27 cellular contexts compared by ENCODE assay signal in genomic region chr12:51200806-51201205, GRCh38. TPM values are rescaled to one million over a fixed set of nuclear protein-coding genes. Genes with fewer than 3 reads are reported as not detected.
DNase-seq lines count a peak whose midpoint lies in the region; ATAC-seq, FAIRE-seq and TF ChIP-seq lines count a peak whose summit lies in the region.
"Had no signal": no experiment of that assay in that cellular context is flagged by ENCODE, and none has a peak within 500 bp of the region (broad histone marks: within the 10 kb centered on the region; RNA-seq: fewer than 3 reads in every experiment).

No MANE protein-coding gene starts in this region.

- peaks cover 25% of the 10 kb centered on the region for H3K4me1 Mint-ChIP-seq in activated naive CD4-positive, alpha-beta T cell treated with anti-CD3 and anti-CD28 coated beads, Interleukin-2, amount 50 U/mL, for 24 hours
- peaks cover 0 to 36% (median 13%) of the 10 kb centered on the region in 7 donors for H3K4me1 Mint-ChIP-seq in naive thymus-derived CD4-positive, alpha-beta T cell

- in situ Hi-C loops in K562 (cut with MboI), result no loop called here

- H3K27me3 ChIP-seq in MG63 (no peaks in the 10 kb centered on the region), K562 (ENCODE audit: control insufficient read depth in 2 of 2, insufficient read depth in 2 of 2, low read length in 2 of 2) (no peaks in the 10 kb centered on the region), MM.1S (replicated peaks; ENCODE audit: insufficient read depth, low read length) (no peaks in the 10 kb centered on the region)
- no peaks in the 10 kb centered on the region for H3K27me3 ChIP-seq in naive thymus-derived CD4-positive, alpha-beta T cell (ENCODE audit: control insufficient read depth in 2 of 2, insufficient read depth in 2 of 2, low read length in 2 of 2)
- H3K27me3 ChIP-seq: BLaER1 treated with 17β-estradiol and CSF1 and Interleukin-3, amounts not matched to agents 10 nM and 100 nM had no signal

- POLR2A ChIA-PET in K562 (lab: Yijun Ruan, JAX), result interaction anchor here (0.6 to 1.2 kb wide), 2 partner anchors 10 to 16 kb away, joined by 5 to 6 read pairs; no protein-coding TSS in a partner anchor
- POLR2A ChIA-PET in naive thymus-derived CD4-positive, alpha-beta T cell (lab: Charles Lee), result interaction anchor here (1.3 kb wide), 1 partner anchor 16 kb away, joined by 4 read pairs; the partner anchor contains the start of gene POU6F1

- WGBS in K562 (ENCODE audit: insufficient coverage, low coverage, missing lambda C conversion rate), result 28% methylated on average over 9 of the region's 9 CpGs

- H3K9me2 ChIP-seq in MM.1S (replicated peaks; ENCODE audit: insufficient read depth, low read length), result no peaks in the 10 kb centered on the region

- TF ChIP-seq EP300 in K562 (IDR thresholded peaks at IDR 0.05; ENCODE audit: low read length), result no peak

- H3K4me3 ChIP-seq in MG63 (no peak overlapping the region), K562 (no peak overlapping the region), MM.1S (ENCODE audit: low read length) (no peak overlapping the region)
- no peak overlapping the region for H3K4me3 ChIP-seq in naive thymus-derived CD4-positive, alpha-beta T cell (ENCODE audit: low read length)
- H3K4me3 ChIP-seq: BLaER1 treated with 17β-estradiol and CSF1 and Interleukin-3, amounts not matched to agents 10 nM and 100 nM; PC-9; SK-N-MC had no signal

- H2AFZ ChIP-seq in K562 (ENCODE audit: low read depth, low read length) (no peak overlapping the region), MM.1S (ENCODE audit: low read length) (no peak overlapping the region)
- H2AFZ ChIP-seq: PC-9 had no signal

- H3K9me3 ChIP-seq in MG63 (no peaks in the 10 kb centered on the region), K562 (replicated peaks; ENCODE audit: control insufficient read depth, insufficient read depth, low read depth, low read length) (no peaks in the 10 kb centered on the region), MM.1S (replicated peaks; ENCODE audit: insufficient read depth, low read length) (no peaks in the 10 kb centered on the region)
- H3K9me3 ChIP-seq in naive thymus-derived CD4-positive, alpha-beta T cell (ENCODE audit: control insufficient read depth in 2 of 3, low read length in 3 of 3), result no peaks in the 10 kb centered on the region
- H3K9me3 ChIP-seq: BLaER1 treated with 17β-estradiol and CSF1 and Interleukin-3, amounts not matched to agents 10 nM and 100 nM had no signal

- H3K27ac ChIP-seq in K562 (ENCODE audit: extremely low read depth, low read depth, low read length), result no peak overlapping the region
- H3K27ac ChIP-seq in naive thymus-derived CD4-positive, alpha-beta T cell (ENCODE audit: low read depth, low read length), result no peak overlapping the region
- H3K27ac ChIP-seq in MM.1S (ENCODE audit: low read length), result no peak overlapping the region
- H3K27ac ChIP-seq: BLaER1 treated with 17β-estradiol and CSF1 and Interleukin-3, amounts not matched to agents 10 nM and 100 nM; PC-9; RWPE1; SK-N-MC had no signal

- DNase-seq in activated naive CD4-positive, alpha-beta T cell treated with Interleukin-2 at 50 U/mL for 16 hours, result no peak
- DNase-seq in MG63, result peak; percentile 53
- no peak for DNase-seq in K562 (ENCODE audit: extremely low read depth in 1 of 4, low spot score in 3 of 4)
- DNase-seq in naive thymus-derived CD4-positive, alpha-beta T cell, result no peak
- DNase-seq in sciatic nerve (ENCODE audit: low spot score), result no peak
- no peak for DNase-seq in MM.1S
- DNase-seq in DMS153 treated with DMSO at 0.1 percent for 48 hours (lab: John Stamatoyannopoulos, UW; ENCODE audit: unreplicated experiment), result no peak
- DNase-seq: 8988T; Calu3; CD8-positive, alpha-beta memory T cell; DMS53; GDM1; KBM-7; NCI-H1092 treated with DMSO at 0.1 percent for 48 hours; NCI-H1436 treated with DMSO at 0.1 percent for 48 hours; NCI-H1930; NCI-H226; NCI-H510A treated with DMSO at 0.1 percent for 48 hours; NCI-H748 treated with DMSO at 0.1 percent for 48 hours; PC-9; SHP77 treated with DMSO at 0.1 percent for 48 hours had no signal

- no TSS peak for BruUV-seq in K562 (replicated peaks; lab: Mats Ljungman, UMichigan)

- TF ChIP-seq CTCF in K562 (IDR thresholded peaks at IDR 0.05 in 2 of 3, conservative IDR thresholded peaks at IDR 0.05 in 1 of 3; ENCODE audit: insufficient read depth in 2 of 3, low read depth in 1 of 3, low read length in 3 of 3) (no peak), MM.1S (IDR thresholded peaks at IDR 0.05; ENCODE audit: low read length) (no peak)

- H3F3A ChIP-seq in MM.1S (ENCODE audit: insufficient read depth, low read length), result no peaks in the 10 kb centered on the region

- H3K27me3 Mint-ChIP-seq in activated naive CD4-positive, alpha-beta T cell treated with anti-CD3 and anti-CD28 coated beads, Interleukin-2, amount 50 U/mL, for 24 hours, result no peaks in the 10 kb centered on the region
- H3K27me3 Mint-ChIP-seq in naive thymus-derived CD4-positive, alpha-beta T cell, result no peaks in the 10 kb centered on the region
- H3K27me3 Mint-ChIP-seq: CD8-positive, alpha-beta memory T cell had no signal

- intact Hi-C loops in K562 (cut with micrococcal nuclease), result no loop called here
- intact Hi-C loops in naive thymus-derived CD4-positive, alpha-beta T cell (cut with micrococcal nuclease), result loop anchor here in 1 of 2 donors (5.0 kb wide), 1 partner anchor 36 kb away; the partner anchor contains the start of gene DAZAP2
- intact Hi-C loops in sciatic nerve (cut with DNase I), result no loop called here

- no peaks in the 10 kb centered on the region for H3K36me3 ChIP-seq in MG63
- H3K36me3 ChIP-seq in K562 (ENCODE audit: control insufficient read depth, insufficient read depth, low read length), result no peaks in the 10 kb centered on the region
- H3K36me3 ChIP-seq in naive thymus-derived CD4-positive, alpha-beta T cell (ENCODE audit: control insufficient read depth in 2 of 3, insufficient read depth in 3 of 3, low read length in 3 of 3), result peaks cover 0 to 21% (median 3%) of the 10 kb centered on the region in 3 experiments
- no peaks in the 10 kb centered on the region for H3K36me3 ChIP-seq in MM.1S (replicated peaks; ENCODE audit: insufficient read depth, low read length)
- H3K36me3 ChIP-seq: BLaER1 treated with 17β-estradiol and CSF1 and Interleukin-3, amounts not matched to agents 10 nM and 100 nM had no signal

- H3K4me1 ChIP-seq in K562 (replicated peaks in 1 of 2; ENCODE audit: control insufficient read depth in 2 of 2, insufficient read depth in 2 of 2, low read length in 2 of 2) (peaks cover 0 to 17% of the 10 kb centered on the region in 2 experiments; a peak in 3 of 5 replicates), MM.1S (ENCODE audit: low read length) (no peaks in the 10 kb centered on the region)
- H3K4me1 ChIP-seq in naive thymus-derived CD4-positive, alpha-beta T cell (ENCODE audit: control insufficient read depth in 2 of 2, insufficient read depth in 2 of 2, low read length in 2 of 2), result peaks cover 0 to 12% of the 10 kb centered on the region in 2 donors

- CTCF ChIA-PET in K562 (lab: Yijun Ruan, JAX; ENCODE audit: low intra/inter-chr PET ratio), result no interaction called here
- CTCF ChIA-PET in naive thymus-derived CD4-positive, alpha-beta T cell (lab: Charles Lee), result no interaction called here

- no peaks in the 10 kb centered on the region for H3K9me3 Mint-ChIP-seq in activated naive CD4-positive, alpha-beta T cell treated with anti-CD3 and anti-CD28 coated beads, Interleukin-2, amount 50 U/mL, for 24 hours
- no peaks in the 10 kb centered on the region for H3K9me3 Mint-ChIP-seq in naive thymus-derived CD4-positive, alpha-beta T cell
- H3K9me3 Mint-ChIP-seq: CD8-positive, alpha-beta memory T cell had no signal

- H3K27ac Mint-ChIP-seq in activated naive CD4-positive, alpha-beta T cell treated with anti-CD3 and anti-CD28 coated beads, Interleukin-2, amount 50 U/mL, for 24 hours, result peak overlapping the region; percentile 60
- peak overlapping the region in 7 of 9 donors; percentile 23 to 81 (median 57) for H3K27ac Mint-ChIP-seq in naive thymus-derived CD4-positive, alpha-beta T cell

- H3K9ac ChIP-seq in K562 (ENCODE audit: insufficient read depth in 1 of 2, low read depth in 2 of 2, low read length in 2 of 2) (no peak overlapping the region), MM.1S (ENCODE audit: low read length) (no peak overlapping the region)
- H3K9ac ChIP-seq: BLaER1 treated with 17β-estradiol and CSF1 and Interleukin-3, amounts not matched to agents 10 nM and 100 nM had no signal

- ATAC-seq in K562 (0 out of 3 replicates have a peak, but pooled peaks have one; percentile 15), sciatic nerve (no peak)
- no peak for ATAC-seq in naive thymus-derived CD4-positive, alpha-beta T cell

- H3K79me2 ChIP-seq in K562 (ENCODE audit: control insufficient read depth, insufficient read depth, low read length) (no peaks in the 10 kb centered on the region), MM.1S (ENCODE audit: low read length) (no peaks in the 10 kb centered on the region)

- no peak overlapping the region for H3K4me3 Mint-ChIP-seq in activated naive CD4-positive, alpha-beta T cell treated with anti-CD3 and anti-CD28 coated beads, Interleukin-2, amount 50 U/mL, for 24 hours
- no peak overlapping the region for H3K4me3 Mint-ChIP-seq in naive thymus-derived CD4-positive, alpha-beta T cell
- H3K4me3 Mint-ChIP-seq: CD8-positive, alpha-beta memory T cell had no signal

- no peak for TF ChIP-seq POLR2A in K562 (conservative IDR thresholded peaks at IDR 0.05)

- no peaks in the 10 kb centered on the region for H3K9me1 ChIP-seq in K562 (ENCODE audit: control insufficient read depth, insufficient read depth, low read length)

- no peak for TF ChIP-seq RAD21 in K562 (CRISPR knock-in tag; conservative IDR thresholded peaks at IDR 0.05 in 1 of 2, IDR thresholded peaks at IDR 0.05 in 1 of 2)

- no peaks in the 10 kb centered on the region for H4K20me1 ChIP-seq in K562 (replicated peaks; ENCODE audit: control insufficient read depth, insufficient read depth, low read length)
- H4K20me1 ChIP-seq in MM.1S (ENCODE audit: insufficient read depth, low read length), result no peaks in the 10 kb centered on the region

- FAIRE-seq in K562 (lab: Jason Lieb, UNC), result peak; percentile 40
- FAIRE-seq: GM19239, H1 had no signal

- H3K36me3 Mint-ChIP-seq in activated naive CD4-positive, alpha-beta T cell treated with anti-CD3 and anti-CD28 coated beads, Interleukin-2, amount 50 U/mL, for 24 hours, result peaks cover 4% of the 10 kb centered on the region
- H3K36me3 Mint-ChIP-seq in naive thymus-derived CD4-positive, alpha-beta T cell, result peaks cover 0 to 15% (median 0%) of the 10 kb centered on the region in 5 donors

- no peak overlapping the region for H3K4me2 ChIP-seq in K562 (ENCODE audit: insufficient read depth, low read length)
- H3K4me2 ChIP-seq in MM.1S (ENCODE audit: low read depth, low read length), result no peak overlapping the region
- H3K4me2 ChIP-seq: BLaER1 treated with 17β-estradiol and CSF1 and Interleukin-3, amounts not matched to agents 10 nM and 100 nM; PC-9 had no signal

RNA-seq across cellular contexts. Expression of gene POU6F1, which starts 17.1 kb away (rescaled TPM):
- total RNA-seq in MG63 (2014; rRNA removed; shearing (Covaris generic); ENCODE audit: low replicate concordance), result 0.74 and 2.7 TPM in 2 replicates
- 8.6 and 29.6 TPM in 2 replicates for total RNA-seq in K562 (2011; cell fraction: chromatin; rRNA removed; ENCODE audit: low replicate concordance)
- 5.3 and 7.0 TPM in 2 replicates for total RNA-seq in K562 (2011; cell fraction: nucleolus; rRNA removed)
- total RNA-seq in K562 (2011; cell fraction: nucleoplasm; rRNA removed), result 13.7 and 24.2 TPM in 2 replicates
- 0.36 and 1.3 TPM in 2 replicates for total RNA-seq in K562 (2014; rRNA removed)
- 1.4 and 2.0 TPM in 2 replicates for total RNA-seq in K562 (2014; rRNA removed; fragmentation: Illumina TruSeq; extraction: Trizol)
- total RNA-seq in K562 (2015; rRNA removed; fragmentation: Illumina TruSeq; extraction: Trizol), result 0.98 and 1.1 TPM in 2 replicates
- total RNA-seq in K562 (2021), result 3.3 and 4.0 TPM in 2 replicates
- 3.0 and 3.4 TPM in 2 replicates for polyA plus RNA-seq in K562 (2011; rRNA removed)
- polyA plus RNA-seq in K562 (2011; cell fraction: cytosol; rRNA removed), result 1.2 and 1.3 TPM in 2 replicates
- 7.9 and 10.0 TPM in 2 replicates for polyA plus RNA-seq in K562 (2011; cell fraction: nucleus; rRNA removed)
- 0.89 and 5.9 TPM in 2 replicates for polyA plus RNA-seq in K562 (2012)
- polyA plus RNA-seq in K562 (2014; fragmentation: Illumina TruSeq; extraction: Trizol), result 1.1 and 1.4 TPM in 2 replicates
- polyA plus RNA-seq in K562 (2014; fragmentation: Nextera tagmentation; extraction: Ambion mirVana), result under 1 TPM; 0.14 to 0.25 TPM
- polyA plus RNA-seq in K562 (2014; rRNA removed), result 0.78 and 1.4 TPM in 2 replicates
- 1.5 and 1.6 TPM in 2 replicates for polyA minus RNA-seq in K562 (2011; rRNA and poly(A)+ RNA removed)
- polyA minus RNA-seq in K562 (2011; cell fraction: cytosol; rRNA and poly(A)+ RNA removed), result 2.1 and 2.3 TPM in 2 replicates
- 2.3 and 3.6 TPM in 2 replicates for polyA minus RNA-seq in K562 (2011; cell fraction: nucleus; rRNA and poly(A)+ RNA removed)
- total RNA-seq in naive thymus-derived CD4-positive, alpha-beta T cell, result 10 to 100 TPM in 4 of 5 experiments, 1 to 10 TPM in 1; 5.1 to 85.5 (median 33.5) TPM
- polyA plus RNA-seq in naive thymus-derived CD4-positive, alpha-beta T cell, result 1 to 10 TPM; 1.8 to 4.7 TPM
- total RNA-seq in sciatic nerve, result 40.7 TPM

RNA-seq across cellular contexts. Expression of gene TFCP2, which starts 27.9 kb away (rescaled TPM):
- 13.0 and 14.7 TPM in 2 replicates for total RNA-seq in MG63 (2014; rRNA removed; shearing (Covaris generic); ENCODE audit: low replicate concordance)
- 20.7 and 41.6 TPM in 2 replicates for total RNA-seq in K562 (2011; cell fraction: chromatin; rRNA removed; ENCODE audit: low replicate concordance)
- total RNA-seq in K562 (2011; cell fraction: nucleolus; rRNA removed), result 12.0 and 14.1 TPM in 2 replicates
- total RNA-seq in K562 (2011; cell fraction: nucleoplasm; rRNA removed), result 23.2 and 35.4 TPM in 2 replicates
- total RNA-seq in K562 (2014; rRNA removed) (17.2 and 18.1 TPM in 2 replicates), K562 (2014; rRNA removed; fragmentation: Illumina TruSeq; extraction: Trizol) (17.4 and 21.1 TPM in 2 replicates), K562 (2015; rRNA removed; fragmentation: Illumina TruSeq; extraction: Trizol) (17.2 and 19.3 TPM in 2 replicates), K562 (2021) (26.9 and 29.0 TPM in 2 replicates), sciatic nerve (32.2 TPM)
- polyA plus RNA-seq in K562 (2011; rRNA removed) (25.4 and 34.4 TPM in 2 replicates), K562 (2014; fragmentation: Illumina TruSeq; extraction: Trizol) (35.2 and 38.9 TPM in 2 replicates), K562 (2014; fragmentation: Nextera tagmentation; extraction: Ambion mirVana) (10 to 100 TPM in 1 of 2 experiments, 1 to 10 TPM in 1; 8.0 to 17.8 TPM), K562 (2014; rRNA removed) (24.2 and 27.5 TPM in 2 replicates)
- 11.5 and 16.8 TPM in 2 replicates for polyA plus RNA-seq in K562 (2011; cell fraction: cytosol; rRNA removed)
- polyA plus RNA-seq in K562 (2011; cell fraction: nucleus; rRNA removed), result 12.3 and 14.5 TPM in 2 replicates
- 22.6 and 28.0 TPM in 2 replicates for polyA plus RNA-seq in K562 (2012)
- 26.0 and 28.2 TPM in 2 replicates for polyA minus RNA-seq in K562 (2011; rRNA and poly(A)+ RNA removed)
- polyA minus RNA-seq in K562 (2011; cell fraction: cytosol; rRNA and poly(A)+ RNA removed), result 10.6 and 11.7 TPM in 2 replicates
- 4.8 and 7.7 TPM in 2 replicates for polyA minus RNA-seq in K562 (2011; cell fraction: nucleus; rRNA and poly(A)+ RNA removed)
- total RNA-seq in naive thymus-derived CD4-positive, alpha-beta T cell, result 10 to 100 TPM; 23.4 to 42.3 (median 36.6) TPM
- 10 to 100 TPM; 10.8 to 16.6 TPM for polyA plus RNA-seq in naive thymus-derived CD4-positive, alpha-beta T cell

RNA-seq across cellular contexts. Expression of gene DAZAP2, which starts 37.8 kb away (rescaled TPM):
- total RNA-seq in MG63 (2014; rRNA removed; shearing (Covaris generic); ENCODE audit: low replicate concordance), result 102 and 192 TPM in 2 replicates
- 65.3 and 70.8 TPM in 2 replicates for total RNA-seq in K562 (2011; cell fraction: chromatin; rRNA removed; ENCODE audit: low replicate concordance)
- 50.3 and 56.7 TPM in 2 replicates for total RNA-seq in K562 (2011; cell fraction: nucleolus; rRNA removed)
- total RNA-seq in K562 (2011; cell fraction: nucleoplasm; rRNA removed), result 71.7 and 79.8 TPM in 2 replicates
- 111 and 116 TPM in 2 replicates for total RNA-seq in K562 (2014; rRNA removed)
- total RNA-seq in K562 (2014; rRNA removed; fragmentation: Illumina TruSeq; extraction: Trizol), result 144 and 149 TPM in 2 replicates
- total RNA-seq in K562 (2015; rRNA removed; fragmentation: Illumina TruSeq; extraction: Trizol), result 194 and 195 TPM in 2 replicates
- 129 and 132 TPM in 2 replicates for total RNA-seq in K562 (2021)
- 329 and 342 TPM in 2 replicates for polyA plus RNA-seq in K562 (2011; rRNA removed)
- 426 and 578 TPM in 2 replicates for polyA plus RNA-seq in K562 (2011; cell fraction: cytosol; rRNA removed)
- 135 and 184 TPM in 2 replicates for polyA plus RNA-seq in K562 (2011; cell fraction: nucleus; rRNA removed)
- 215 and 432 TPM in 2 replicates for polyA plus RNA-seq in K562 (2012)
- 276 and 289 TPM in 2 replicates for polyA plus RNA-seq in K562 (2014; fragmentation: Illumina TruSeq; extraction: Trizol)
- polyA plus RNA-seq in K562 (2014; fragmentation: Nextera tagmentation; extraction: Ambion mirVana), result 100 to 1,000 TPM; 364 to 668 TPM
- 227 and 282 TPM in 2 replicates for polyA plus RNA-seq in K562 (2014; rRNA removed)
- 188 and 248 TPM in 2 replicates for polyA minus RNA-seq in K562 (2011; rRNA and poly(A)+ RNA removed)
- polyA minus RNA-seq in K562 (2011; cell fraction: cytosol; rRNA and poly(A)+ RNA removed), result 112 and 122 TPM in 2 replicates
- polyA minus RNA-seq in K562 (2011; cell fraction: nucleus; rRNA and poly(A)+ RNA removed), result 28.7 and 52.4 TPM in 2 replicates
- total RNA-seq in naive thymus-derived CD4-positive, alpha-beta T cell, result 100 to 1,000 TPM; 231 to 306 (median 271) TPM
- 1,000 to 10,000 TPM; 1,567 to 1,584 TPM for polyA plus RNA-seq in naive thymus-derived CD4-positive, alpha-beta T cell
- total RNA-seq in sciatic nerve, result 175 TPM
